ENCODE assay signal across 11 cellular contexts in genomic region chr11:133948711-133949110, GRCh38. TPM values are rescaled to one million over a fixed set of nuclear protein-coding genes. Genes with fewer than 3 reads are reported as not detected.
DNase-seq lines count a peak whose midpoint lies in the region; ATAC-seq and TF ChIP-seq lines count a peak whose summit lies in the region.
"Had no signal": no experiment of that assay in that cellular context is flagged by ENCODE, and none has a peak within 500 bp of the region (broad histone marks: within the 10 kb centered on the region; RNA-seq: fewer than 3 reads in every experiment).

No MANE protein-coding gene starts in this region.

- DNase-seq in activated naive CD4-positive, alpha-beta T cell treated with anti-CD3 and anti-CD28 coated beads, Interleukin-2, amount 50 U/mL, for 72 hours (ENCODE audit: low spot score in 2 of 2), result no peak
- peak; percentile 76 to 88 for DNase-seq in NCI-H2081 (lab: John Stamatoyannopoulos, UW)
- no peak for DNase-seq in progenitor cell of endocrine pancreas (ENCODE audit: low spot score, unreplicated experiment)
- no peak for DNase-seq in middle frontal gyrus (ENCODE audit: extremely low spot score, low spot score)
- DNase-seq in NCI-H446 (lab: John Stamatoyannopoulos, UW), result no peak
- no peak for DNase-seq in HuH-7 (ENCODE audit: low spot score)
- DNase-seq: AML-193, stomach had no signal

- no peak overlapping the region for H3K4me3 Mint-ChIP-seq in activated naive CD4-positive, alpha-beta T cell treated with anti-CD3 and anti-CD28 coated beads, Interleukin-2, amount 50 U/mL, for 24 hours
- H3K4me3 Mint-ChIP-seq in brain, result peak overlapping the region; percentile 72 to 81 (median 74)
- H3K4me3 Mint-ChIP-seq in progenitor cell of endocrine pancreas (ENCODE audit: low read depth), result no peak overlapping the region

- TF ChIP-seq CTCF in brain (conservative IDR thresholded peaks at IDR 0.05) (no peak), progenitor cell of endocrine pancreas (IDR thresholded peaks at IDR 0.05; ENCODE audit: unreplicated experiment) (no peak)

- H3K36me3 Mint-ChIP-seq in activated naive CD4-positive, alpha-beta T cell treated with anti-CD3 and anti-CD28 coated beads, Interleukin-2, amount 50 U/mL, for 24 hours, result no peaks in the 10 kb centered on the region
- H3K36me3 Mint-ChIP-seq in activated naive CD4-positive, alpha-beta T cell treated with anti-CD3 and anti-CD28 coated beads, Interleukin-2, amount 50 U/mL, for 72 hours, result peaks cover 0 to under 1% of the 10 kb centered on the region in 2 donors
- peaks cover 10% of the 10 kb centered on the region for H3K36me3 Mint-ChIP-seq in brain
- H3K36me3 Mint-ChIP-seq in progenitor cell of endocrine pancreas (ENCODE audit: insufficient read depth), result no peaks in the 10 kb centered on the region

- H3K27ac Mint-ChIP-seq in activated naive CD4-positive, alpha-beta T cell treated with anti-CD3 and anti-CD28 coated beads, Interleukin-2, amount 50 U/mL, for 24 hours, result peak overlapping the region; percentile 6
- peak overlapping the region in 1 of 2 donors; percentile 93 for H3K27ac Mint-ChIP-seq in activated naive CD4-positive, alpha-beta T cell treated with anti-CD3 and anti-CD28 coated beads, Interleukin-2, amount 50 U/mL, for 72 hours
- H3K27ac Mint-ChIP-seq in brain (peak overlapping the region; percentile 66 to 99 (median 90)), progenitor cell of endocrine pancreas (peak overlapping the region; percentile 13)

- H3K9me3 Mint-ChIP-seq in activated naive CD4-positive, alpha-beta T cell treated with anti-CD3 and anti-CD28 coated beads, Interleukin-2, amount 50 U/mL, for 24 hours, result no peaks in the 10 kb centered on the region
- no peaks in the 10 kb centered on the region for H3K9me3 Mint-ChIP-seq in activated naive CD4-positive, alpha-beta T cell treated with anti-CD3 and anti-CD28 coated beads, Interleukin-2, amount 50 U/mL, for 72 hours
- H3K9me3 Mint-ChIP-seq in brain, result no peaks in the 10 kb centered on the region
- no peaks in the 10 kb centered on the region for H3K9me3 Mint-ChIP-seq in progenitor cell of endocrine pancreas (ENCODE audit: low read depth)

- ATAC-seq in activated naive CD4-positive, alpha-beta T cell treated with anti-CD3 and anti-CD28 coated beads, Interleukin-2, amount 50 U/mL, for 72 hours, result no peak
- ATAC-seq: esophagus mucosa had no signal

- H3K27me3 Mint-ChIP-seq in activated naive CD4-positive, alpha-beta T cell treated with anti-CD3 and anti-CD28 coated beads, Interleukin-2, amount 50 U/mL, for 24 hours, result no peaks in the 10 kb centered on the region
- H3K27me3 Mint-ChIP-seq in brain (peaks cover 3% of the 10 kb centered on the region), progenitor cell of endocrine pancreas (peaks cover 61% of the 10 kb centered on the region)

- H3K4me1 Mint-ChIP-seq in activated naive CD4-positive, alpha-beta T cell treated with anti-CD3 and anti-CD28 coated beads, Interleukin-2, amount 50 U/mL, for 24 hours, result peaks cover 69% of the 10 kb centered on the region
- peaks cover 95% of the 10 kb centered on the region for H3K4me1 Mint-ChIP-seq in brain
- H3K4me1 Mint-ChIP-seq in progenitor cell of endocrine pancreas (ENCODE audit: low read depth), result peaks cover 4% of the 10 kb centered on the region

RNA-seq across cellular contexts. Expression of gene IGSF9B, which starts 8.1 kb away (rescaled TPM):
- total RNA-seq in activated naive CD4-positive, alpha-beta T cell treated with anti-CD3 and anti-CD28 coated beads, Interleukin-2, amount 50 U/mL, for 72 hours, result 100 to 1,000 TPM; 119 TPM
- 16.4 TPM for polyA plus RNA-seq in brain (ENCODE audit: insufficient read depth, low read depth, low replicate concordance)
- total RNA-seq in progenitor cell of endocrine pancreas, result 7.8 and 9.4 TPM in 2 replicates

Comparison
In these comparisons a context has a peak if more than half of its experiments do, and no peak if none do; other contexts are left out.
1. H3K4me3 Mint-ChIP-seq: peak in brain (5 of 5); none in activated naive CD4-positive, alpha-beta T cell treated with anti-CD3 and anti-CD28 coated beads, Interleukin-2, amount 50 U/mL, for 24 hours (single experiment) and progenitor cell of endocrine pancreas (single experiment).
2. DNase-seq: peak in NCI-H2081 (2 of 2); none in activated naive CD4-positive, alpha-beta T cell treated with anti-CD3 and anti-CD28 coated beads, Interleukin-2, amount 50 U/mL, for 72 hours (0 of 2), progenitor cell of endocrine pancreas (single experiment), middle frontal gyrus (single experiment), NCI-H446 (0 of 2) and HuH-7 (single experiment).
3. RNA of gene IGSF9B, which starts 8.1 kb away (total RNA-seq): 119 TPM in activated naive CD4-positive, alpha-beta T cell treated with anti-CD3 and anti-CD28 coated beads, Interleukin-2, amount 50 U/mL, for 72 hours; 7.8 to 9.4 TPM in progenitor cell of endocrine pancreas; every median in the first group is over 10 times any median in the second.